In genomic region chr11:3511416-3512137, GRCh38 we compare ENCODE assay signal across 8 cellular contexts.
DNase-seq lines count a peak whose midpoint lies in the region; ATAC-seq and TF ChIP-seq lines count a peak whose summit lies in the region.
"Not testable (repeated sequence)": the region's sequence is repeated elsewhere in the genome, so short reads cannot be mapped to it uniquely, and the experiment has no call there.

No MANE protein-coding gene starts in this region.

- not testable (repeated sequence) for ATAC-seq in lower lobe of right lung

- peak overlapping the region; percentile 86 for H3K27ac ChIP-seq in effector memory CD4-positive, alpha-beta T cell (ENCODE audit: insufficient read depth, low read length, poor library complexity, severe bottlenecking)
- H3K27ac ChIP-seq in lower lobe of right lung: peak overlapping the region; percentile 31

- H3K4me3 Mint-ChIP-seq in activated CD4-positive, alpha-beta T cell treated with anti-CD3 and anti-CD28 coated beads, Interleukin-2, amount 10 ng/mL, durations not matched to agents 7 days and 5 days: peak overlapping the region; percentile 58
- H3K4me3 Mint-ChIP-seq in activated naive CD4-positive, alpha-beta T cell treated with anti-CD3 and anti-CD28 coated beads, Interleukin-2, amount 50 U/mL, for 24 hours: peak overlapping the region; percentile 80
- peak overlapping the region; percentile 9 for H3K4me3 Mint-ChIP-seq in nephron progenitor cell
- peak overlapping the region; percentile 58 for H3K4me3 Mint-ChIP-seq in type B pancreatic cell

- H3K36me3 Mint-ChIP-seq in activated CD4-positive, alpha-beta T cell treated with anti-CD3 and anti-CD28 coated beads, Interleukin-2, amount 10 ng/mL, durations not matched to agents 7 days and 5 days (ENCODE audit: low read depth); activated naive CD4-positive, alpha-beta T cell treated with anti-CD3 and anti-CD28 coated beads, Interleukin-2, amount 50 U/mL, for 24 hours; nephron progenitor cell (ENCODE audit: low read depth); type B pancreatic cell: not testable (repeated sequence)

- H3K4me3 ChIP-seq in effector memory CD4-positive, alpha-beta T cell (ENCODE audit: insufficient read depth, low read depth, low read length, poor library complexity, severe bottlenecking): peak overlapping the region; percentile 25
- H3K4me3 ChIP-seq in lower lobe of right lung: not testable (repeated sequence)

- POLR2A ChIA-PET in activated CD4-positive, alpha-beta T cell treated with anti-CD3 and anti-CD28 coated beads, Interleukin-2, amount 10 ng/mL, durations not matched to agents 7 days and 5 days (lab: Charles Lee): not testable (repeated sequence)

- intact Hi-C loops in lower lobe of right lung (cut with DNase I): not testable (repeated sequence)

- CTCF ChIA-PET in activated CD4-positive, alpha-beta T cell treated with anti-CD3 and anti-CD28 coated beads, Interleukin-2, amount 10 ng/mL, durations not matched to agents 7 days and 5 days (lab: Charles Lee): not testable (repeated sequence)

- not testable (repeated sequence) for H3K27me3 Mint-ChIP-seq in activated CD4-positive, alpha-beta T cell treated with anti-CD3 and anti-CD28 coated beads, Interleukin-2, amount 10 ng/mL, durations not matched to agents 7 days and 5 days; activated naive CD4-positive, alpha-beta T cell treated with anti-CD3 and anti-CD28 coated beads, Interleukin-2, amount 50 U/mL, for 24 hours; nephron progenitor cell (ENCODE audit: low read depth, poor library complexity)
- H3K27me3 Mint-ChIP-seq in type B pancreatic cell: peaks cover 11% of the 10 kb centered on the region

- not testable (repeated sequence) for H3K4me1 ChIP-seq in effector memory CD4-positive, alpha-beta T cell (ENCODE audit: control insufficient read depth, insufficient read depth, low read length, poor library complexity, severe bottlenecking)
- H3K4me1 ChIP-seq in lower lobe of right lung: peaks cover 14% of the 10 kb centered on the region

- not testable (repeated sequence) for H3K9me3 ChIP-seq in effector memory CD4-positive, alpha-beta T cell (ENCODE audit: control insufficient read depth, low read length); lower lobe of right lung

- H3K36me3 ChIP-seq in effector memory CD4-positive, alpha-beta T cell (ENCODE audit: control insufficient read depth, insufficient read depth, low read length); lower lobe of right lung: not testable (repeated sequence)

- peaks cover 21% of the 10 kb centered on the region for H3K4me1 Mint-ChIP-seq in activated CD4-positive, alpha-beta T cell treated with anti-CD3 and anti-CD28 coated beads, Interleukin-2, amount 10 ng/mL, durations not matched to agents 7 days and 5 days
- peaks cover 48% of the 10 kb centered on the region for H3K4me1 Mint-ChIP-seq in activated naive CD4-positive, alpha-beta T cell treated with anti-CD3 and anti-CD28 coated beads, Interleukin-2, amount 50 U/mL, for 24 hours
- H3K4me1 Mint-ChIP-seq in nephron progenitor cell (peaks cover 61% of the 10 kb centered on the region), type B pancreatic cell (ENCODE audit: unreplicated experiment) (peaks cover 30% of the 10 kb centered on the region)

- peak overlapping the region; percentile 83 for H3K27ac Mint-ChIP-seq in activated CD4-positive, alpha-beta T cell treated with anti-CD3 and anti-CD28 coated beads, Interleukin-2, amount 10 ng/mL, durations not matched to agents 7 days and 5 days
- H3K27ac Mint-ChIP-seq in activated naive CD4-positive, alpha-beta T cell treated with anti-CD3 and anti-CD28 coated beads, Interleukin-2, amount 50 U/mL, for 24 hours: peak overlapping the region; percentile 96
- peak overlapping the region; percentile 73 for H3K27ac Mint-ChIP-seq in nephron progenitor cell
- peak overlapping the region; percentile 75 for H3K27ac Mint-ChIP-seq in type B pancreatic cell

- DNase-seq in DMS79 treated with DMSO at 0.1 percent for 48 hours (lab: John Stamatoyannopoulos, UW) (peak; percentile 0), OCI-M1 (lab: John Stamatoyannopoulos, UW) (peak; percentile 81)
- not testable (repeated sequence) for DNase-seq in activated CD4-positive, alpha-beta T cell treated with anti-CD3 and anti-CD28 coated beads, Interleukin-2, amount 10 ng/mL, durations not matched to agents 7 days and 5 days; lower lobe of right lung; nephron progenitor cell; type B pancreatic cell (ENCODE audit: extremely low spot score, unreplicated experiment)
- peak in 1 of 3 donors; percentile 2 for DNase-seq in effector memory CD4-positive, alpha-beta T cell

- not testable (repeated sequence) for H3K27me3 ChIP-seq in effector memory CD4-positive, alpha-beta T cell (replicated peaks; ENCODE audit: control insufficient read depth, insufficient read depth, low read length, poor library complexity, severe bottlenecking); lower lobe of right lung (ENCODE audit: low read depth)

- H3K9me3 Mint-ChIP-seq in activated CD4-positive, alpha-beta T cell treated with anti-CD3 and anti-CD28 coated beads, Interleukin-2, amount 10 ng/mL, durations not matched to agents 7 days and 5 days; activated naive CD4-positive, alpha-beta T cell treated with anti-CD3 and anti-CD28 coated beads, Interleukin-2, amount 50 U/mL, for 24 hours; nephron progenitor cell; type B pancreatic cell: not testable (repeated sequence)

- not testable (repeated sequence) for TF ChIP-seq CTCF in lower lobe of right lung (IDR thresholded peaks at IDR 0.05); nephron progenitor cell (IDR thresholded peaks at IDR 0.05); type B pancreatic cell (conservative IDR thresholded peaks at IDR 0.05)

Comparison
In these comparisons a context has a peak if more than half of its experiments do, and no peak if none do; other contexts are left out.
1. H3K4me3 Mint-ChIP-seq: peak in every context shown above with its lines; median percentile 80 in activated naive CD4-positive, alpha-beta T cell treated with anti-CD3 and anti-CD28 coated beads, Interleukin-2, amount 50 U/mL, for 24 hours; 58 in activated CD4-positive, alpha-beta T cell treated with anti-CD3 and anti-CD28 coated beads, Interleukin-2, amount 10 ng/mL, durations not matched to agents 7 days and 5 days; 58 in type B pancreatic cell; 9 in nephron progenitor cell.